In the genomic region with DNA sequence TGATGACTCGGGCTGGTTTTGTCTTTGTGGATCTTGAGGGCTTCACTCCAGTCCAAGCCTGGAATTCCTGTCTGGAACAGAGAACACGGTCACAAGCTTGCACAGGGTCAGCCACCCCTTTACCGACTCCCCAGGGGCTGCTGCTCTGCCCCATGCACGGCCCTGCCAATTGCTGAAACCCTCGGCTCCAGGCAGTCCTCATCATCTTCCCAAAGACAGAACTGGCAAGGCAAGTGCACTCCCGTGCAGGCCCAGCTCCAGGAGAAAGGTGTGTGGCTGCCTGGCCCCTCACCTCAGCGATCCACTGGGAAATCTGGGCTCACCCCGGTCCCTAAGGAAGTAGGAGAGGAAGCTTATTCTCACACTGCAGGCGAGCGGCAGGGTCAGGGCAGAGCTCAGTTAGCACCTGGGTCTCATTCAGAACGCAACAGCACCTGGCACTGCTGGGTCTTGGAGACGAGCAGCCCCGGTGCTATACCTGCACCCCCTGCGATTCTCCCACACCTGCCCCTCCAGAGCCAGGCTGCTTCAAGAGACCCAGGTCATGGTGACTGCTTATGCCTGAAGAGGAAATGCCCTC, we compare ENCODE assay signal across 18 cellular contexts. TPM values are rescaled to one million over a fixed set of nuclear protein-coding genes. Genes with fewer than 3 reads are reported as not detected.
DNase-seq lines count a peak whose midpoint lies in the region; ATAC-seq and TF ChIP-seq lines count a peak whose summit lies in the region.
"Had no signal": no experiment of that assay in that cellular context is flagged by ENCODE, and none has a peak within 500 bp of the region (broad histone marks: within the 10 kb centered on the region; RNA-seq: fewer than 3 reads in every experiment).

No MANE protein-coding gene starts in this region.

- H3K27me3 Mint-ChIP-seq in central memory CD8-positive, alpha-beta T cell: no peaks in the 10 kb centered on the region
- H3K27me3 Mint-ChIP-seq in neural crest cell (ENCODE audit: low read depth): peaks cover 3% of the 10 kb centered on the region

- peaks cover 24% of the 10 kb centered on the region for H3K4me1 Mint-ChIP-seq in central memory CD8-positive, alpha-beta T cell
- H3K4me1 Mint-ChIP-seq in neural crest cell: peaks cover 8% of the 10 kb centered on the region

- H3K27ac Mint-ChIP-seq in central memory CD8-positive, alpha-beta T cell (ENCODE audit: low read depth): peak overlapping the region; percentile 74
- H3K27ac Mint-ChIP-seq in neural crest cell (ENCODE audit: unreplicated experiment): no peak overlapping the region

- TF ChIP-seq CTCF in neural crest cell (conservative IDR thresholded peaks at IDR 0.05): no peak

- H3K9me3 Mint-ChIP-seq in central memory CD8-positive, alpha-beta T cell: no peaks in the 10 kb centered on the region
- no peaks in the 10 kb centered on the region for H3K9me3 Mint-ChIP-seq in neural crest cell
- H3K9me3 Mint-ChIP-seq: CD4-positive, alpha-beta memory T cell had no signal

- peak overlapping the region; percentile 99 for H3K27ac ChIP-seq in temporal lobe (ENCODE audit: low read depth, low read length)
- H3K27ac ChIP-seq: BLaER1, GM23248, SJCRH30 had no signal

- ATAC-seq in left ventricle myocardium superior: no peak
- ATAC-seq in central memory CD8-positive, alpha-beta T cell (replicated peaks; ENCODE audit: extremely low read depth, poor library complexity, severe bottlenecking): no peak
- no peak for ATAC-seq in GM21723 (IDR thresholded peaks at IDR 0.05; ENCODE audit: unreplicated experiment)
- ATAC-seq: HCT116 had no signal

- no peak overlapping the region for H3K4me3 Mint-ChIP-seq in central memory CD8-positive, alpha-beta T cell
- H3K4me3 Mint-ChIP-seq in neural crest cell: peak overlapping the region; percentile 51
- H3K4me3 Mint-ChIP-seq: CD4-positive, alpha-beta memory T cell had no signal

- intact Hi-C loops in cardiac septum (cut with DNase I) (no loop called here), left ventricle myocardium superior (cut with micrococcal nuclease) (no loop called here)

- DNase-seq in cardiac septum (ENCODE audit: low spot score) (peak; percentile 74), left ventricle myocardium superior (no peak), neural crest cell (ENCODE audit: low read depth, low spot score) (no peak), NCI-H2029 (lab: John Stamatoyannopoulos, UW) (no peak)
- no peak for DNase-seq in central memory CD8-positive, alpha-beta T cell (ENCODE audit: low spot score in 2 of 2)
- no peak for DNase-seq in activated CD4-positive, alpha-beta T cell treated with anti-CD3 and anti-CD28 coated beads, Interleukin-2, amount 50 U/mL, for 1 hour
- DNase-seq: CD4-positive, alpha-beta memory T cell; DMS153; GF-D8; GM23248; MM.1S; NCI-H1092; NCI-H2081 treated with DMSO at 0.1 percent for 48 hours; SJCRH30 had no signal

- H3K36me3 Mint-ChIP-seq in central memory CD8-positive, alpha-beta T cell (ENCODE audit: insufficient read depth): peaks cover 5% of the 10 kb centered on the region
- H3K36me3 Mint-ChIP-seq in neural crest cell (ENCODE audit: low read depth): peaks cover 21% of the 10 kb centered on the region

RNA-seq across cellular contexts. Expression of a gene that starts 7.2 kb away (rescaled TPM):
- 2.3 TPM for total RNA-seq in cardiac septum
- total RNA-seq in left ventricle myocardium superior: 2.3 TPM
- total RNA-seq in neural crest cell: 4.7 and 4.9 TPM in 2 replicates
- 5.2 TPM for total RNA-seq in temporal lobe
